ENCODE assay signal across 12 cellular contexts in genomic region chr9:6630502-6631206, GRCh38. TPM values are rescaled to one million over a fixed set of nuclear protein-coding genes. Genes with fewer than 3 reads are reported as not detected.
DNase-seq lines count a peak whose midpoint lies in the region; ATAC-seq and TF ChIP-seq lines count a peak whose summit lies in the region.
"Had no signal": no experiment of that assay in that cellular context is flagged by ENCODE, and none has a peak within 500 bp of the region (broad histone marks: within the 10 kb centered on the region; RNA-seq: fewer than 3 reads in every experiment).

No MANE protein-coding gene starts in this region.

- TF ChIP-seq CTCF in sigmoid colon (IDR thresholded peaks at IDR 0.05) = no peak

- H3K36me3 ChIP-seq in sigmoid colon = no peaks in the 10 kb centered on the region
- H3K36me3 ChIP-seq: thyroid gland had no signal

- peaks cover 3% of the 10 kb centered on the region for H3K27me3 Mint-ChIP-seq in activated naive CD8-positive, alpha-beta T cell treated with anti-CD3 and anti-CD28 coated beads, Interleukin-2, amount 50 U/mL, for 24 hours
- H3K27me3 Mint-ChIP-seq in activated naive CD8-positive, alpha-beta T cell treated with anti-CD3 and anti-CD28 coated beads for 36 hours = peaks cover 7% of the 10 kb centered on the region
- peaks cover 14% of the 10 kb centered on the region for H3K27me3 Mint-ChIP-seq in activated T-helper 17 cell treated with anti-CD3 and anti-CD28 coated beads, Interleukin-2, amount 50 U/mL, for 72 hours

- ATAC-seq in activated naive CD8-positive, alpha-beta T cell treated with anti-CD3 and anti-CD28 coated beads, Interleukin-2, amount 50 U/mL, for 24 hours = peak; percentile 53
- ATAC-seq in HG02885 (IDR thresholded peaks at IDR 0.05; ENCODE audit: poor library complexity, unreplicated experiment) = peak; percentile 78
- peak; percentile 94 for ATAC-seq in activated T-helper 17 cell treated with anti-CD3 and anti-CD28 coated beads, Interleukin-2, amount 50 U/mL, for 72 hours (replicated peaks)
- no peak for ATAC-seq in HG03139 (IDR thresholded peaks at IDR 0.05; ENCODE audit: unreplicated experiment)

- H3K27ac ChIP-seq in sigmoid colon = no peak overlapping the region

- 89 to 95% methylated on average over 11 of the region's 11 CpGs for WGBS in sigmoid colon, 2 donors

- DNase-seq in activated naive CD8-positive, alpha-beta T cell treated with anti-CD3 and anti-CD28 coated beads, Interleukin-2, amount 50 U/mL, for 24 hours = no peak
- no peak for DNase-seq in activated naive CD8-positive, alpha-beta T cell treated with anti-CD3 and anti-CD28 coated beads for 36 hours
- DNase-seq in activated gamma-delta T cell (lab: John Stamatoyannopoulos, UW) (no peak), sigmoid colon (no peak), putamen (ENCODE audit: low spot score) (no peak)
- DNase-seq: activated CD4-positive, alpha-beta T cell treated with anti-CD3 and anti-CD28 coated beads for 48 hours; foreskin fibroblast; Kasumi-1; thyroid gland had no signal

- H3K27ac Mint-ChIP-seq in activated naive CD8-positive, alpha-beta T cell treated with anti-CD3 and anti-CD28 coated beads, Interleukin-2, amount 50 U/mL, for 24 hours = no peak overlapping the region
- no peak overlapping the region for H3K27ac Mint-ChIP-seq in activated naive CD8-positive, alpha-beta T cell treated with anti-CD3 and anti-CD28 coated beads for 36 hours
- peak overlapping the region; percentile 14 for H3K27ac Mint-ChIP-seq in activated T-helper 17 cell treated with anti-CD3 and anti-CD28 coated beads, Interleukin-2, amount 50 U/mL, for 72 hours

- TF ChIP-seq EP300 in sigmoid colon (IDR thresholded peaks at IDR 0.05) = no peak

- H3K4me1 ChIP-seq in sigmoid colon = no peaks in the 10 kb centered on the region

- no peaks in the 10 kb centered on the region for H3K9me3 ChIP-seq in sigmoid colon
- H3K9me3 ChIP-seq: thyroid gland had no signal

- intact Hi-C loops in sigmoid colon (cut with DNase I) = no loop called here

- peaks cover 2% of the 10 kb centered on the region for H3K4me1 Mint-ChIP-seq in activated naive CD8-positive, alpha-beta T cell treated with anti-CD3 and anti-CD28 coated beads, Interleukin-2, amount 50 U/mL, for 24 hours
- no peaks in the 10 kb centered on the region for H3K4me1 Mint-ChIP-seq in activated naive CD8-positive, alpha-beta T cell treated with anti-CD3 and anti-CD28 coated beads for 36 hours
- H3K4me1 Mint-ChIP-seq in activated T-helper 17 cell treated with anti-CD3 and anti-CD28 coated beads, Interleukin-2, amount 50 U/mL, for 72 hours = peaks cover 8% of the 10 kb centered on the region

- no peak overlapping the region for H3K4me3 ChIP-seq in sigmoid colon
- H3K4me3 ChIP-seq: thyroid gland had no signal

- no peak overlapping the region for H3K4me3 Mint-ChIP-seq in activated naive CD8-positive, alpha-beta T cell treated with anti-CD3 and anti-CD28 coated beads, Interleukin-2, amount 50 U/mL, for 24 hours
- H3K4me3 Mint-ChIP-seq in activated naive CD8-positive, alpha-beta T cell treated with anti-CD3 and anti-CD28 coated beads for 36 hours = no peak overlapping the region
- H3K4me3 Mint-ChIP-seq in activated T-helper 17 cell treated with anti-CD3 and anti-CD28 coated beads, Interleukin-2, amount 50 U/mL, for 72 hours = peak overlapping the region; percentile 32

- no peaks in the 10 kb centered on the region for H3K27me3 ChIP-seq in sigmoid colon
- H3K27me3 ChIP-seq: thyroid gland had no signal

- H3K9me3 Mint-ChIP-seq in activated naive CD8-positive, alpha-beta T cell treated with anti-CD3 and anti-CD28 coated beads, Interleukin-2, amount 50 U/mL, for 24 hours = no peaks in the 10 kb centered on the region
- no peaks in the 10 kb centered on the region for H3K9me3 Mint-ChIP-seq in activated naive CD8-positive, alpha-beta T cell treated with anti-CD3 and anti-CD28 coated beads for 36 hours
- no peaks in the 10 kb centered on the region for H3K9me3 Mint-ChIP-seq in activated T-helper 17 cell treated with anti-CD3 and anti-CD28 coated beads, Interleukin-2, amount 50 U/mL, for 72 hours

- TF ChIP-seq POLR2A in sigmoid colon (IDR thresholded peaks at IDR 0.05) = no peak

- no peaks in the 10 kb centered on the region for H3K36me3 Mint-ChIP-seq in activated naive CD8-positive, alpha-beta T cell treated with anti-CD3 and anti-CD28 coated beads, Interleukin-2, amount 50 U/mL, for 24 hours (ENCODE audit: low read depth)
- no peaks in the 10 kb centered on the region for H3K36me3 Mint-ChIP-seq in activated naive CD8-positive, alpha-beta T cell treated with anti-CD3 and anti-CD28 coated beads for 36 hours
- H3K36me3 Mint-ChIP-seq in activated T-helper 17 cell treated with anti-CD3 and anti-CD28 coated beads, Interleukin-2, amount 50 U/mL, for 72 hours (ENCODE audit: low read depth) = no peaks in the 10 kb centered on the region

RNA-seq across cellular contexts. Expression of gene GLDC, which starts 14.9 kb away (rescaled TPM):
- under 1 TPM; 0.64 to 0.68 TPM for total RNA-seq in activated naive CD8-positive, alpha-beta T cell treated with anti-CD3 and anti-CD28 coated beads for 36 hours
- 10 to 100 TPM; 17.2 to 19.4 TPM for total RNA-seq in activated T-helper 17 cell treated with anti-CD3 and anti-CD28 coated beads, Interleukin-2, amount 50 U/mL, for 72 hours
- total RNA-seq in sigmoid colon = 1 to 10 TPM in 1 of 4 donors, not detected in 3; 1.2 TPM
- polyA plus RNA-seq in sigmoid colon = 1 to 10 TPM in 1 of 3 donors, under 1 TPM in 1, not detected in 1; 0.51 to 1.8 TPM

Comparison
In these comparisons a context has a peak if more than half of its experiments do, and no peak if none do; other contexts are left out.
1. RNA of gene GLDC, which starts 14.9 kb away (total RNA-seq): 17.2 to 19.4 TPM in activated T-helper 17 cell treated with anti-CD3 and anti-CD28 coated beads, Interleukin-2, amount 50 U/mL, for 72 hours; 1.2 TPM in sigmoid colon and 0.64 to 0.68 TPM in activated naive CD8-positive, alpha-beta T cell treated with anti-CD3 and anti-CD28 coated beads for 36 hours; every median in the first group is over 4 times any median in the second.